In genomic region chr2:110157153-110157793, GRCh38 we compare ENCODE assay signal across 8 cellular contexts. TPM values are rescaled to one million over a fixed set of nuclear protein-coding genes. Genes with fewer than 3 reads are reported as not detected.
DNase-seq lines count a peak whose midpoint lies in the region; ATAC-seq and TF ChIP-seq lines count a peak whose summit lies in the region.

No MANE protein-coding gene starts in this region.

- WGBS in body of pancreas, 2 donors, result 24 to 30% methylated on average over 4 of the region's 4 CpGs
- WGBS in stomach, 5 donors, result 30 to 37% (median 35%) methylated on average over 4 of the region's 4 CpGs

- no peaks in the 10 kb centered on the region for H3K27me3 ChIP-seq in body of pancreas
- no peaks in the 10 kb centered on the region for H3K27me3 ChIP-seq in stomach

- DNase-seq in AG04449 (ENCODE audit: low read depth, low spot score) (peak; percentile 33), GM10266 (ENCODE audit: extremely low spot score) (peak; percentile 43), NCI-H526 (lab: John Stamatoyannopoulos, UW) (peak; percentile 7 to 64), body of pancreas (peak; percentile 20 to 46 (median 34)), iPS-NIHi7 (ENCODE audit: extremely low spot score) (peak; percentile 14), stomach (no peak), islet precursor cell (no peak)

- H3K9me3 ChIP-seq in body of pancreas, result no peaks in the 10 kb centered on the region
- peaks cover 0 to 12% (median 4%) of the 10 kb centered on the region in 4 donors for H3K9me3 ChIP-seq in stomach

- TF ChIP-seq EP300 in stomach (IDR thresholded peaks at IDR 0.05), result no peak

- no peaks in the 10 kb centered on the region for H3K36me3 ChIP-seq in body of pancreas (replicated peaks in 1 of 2; ENCODE audit: insufficient read depth in 1 of 2, low read depth in 2 of 2)
- peaks cover 0 to 4% (median under 1%) of the 10 kb centered on the region in 4 donors for H3K36me3 ChIP-seq in stomach

- CTCF ChIA-PET in AG04449 (lab: Yijun Ruan, JAX), result interaction anchor here (0.8 to 4.7 kb wide), 19 partner anchors 9 to 53 kb away, joined by 3 to 30 read pairs (median 5); partner anchors contain the start of gene MALL

- peak; percentile 73 for TF ChIP-seq CTCF in AG04449 (IDR thresholded peaks at IDR 0.05; ENCODE audit: insufficient read depth, low read length, missing control alignments)
- TF ChIP-seq CTCF in GM10266 (IDR thresholded peaks at IDR 0.05; ENCODE audit: control insufficient read depth, insufficient read depth, low read depth, missing control alignments), result peak; percentile 66
- TF ChIP-seq CTCF in body of pancreas (IDR thresholded peaks at IDR 0.05), result peak; percentile 60 to 94 (median 78)
- TF ChIP-seq CTCF in stomach (IDR thresholded peaks at IDR 0.05), result peak in 5 of 7 experiments; percentile 52 to 82 (median 63)

- TF ChIP-seq POLR2A in body of pancreas (IDR thresholded peaks at IDR 0.05), result no peak
- no peak for TF ChIP-seq POLR2A in stomach (IDR thresholded peaks at IDR 0.05)

- POLR2A ChIA-PET in AG04449 (lab: Yijun Ruan, JAX), result interaction anchor here (0.6 to 1.3 kb wide), 2 partner anchors 41 to 55 kb away, joined by 3 to 4 read pairs; no protein-coding TSS in a partner anchor

- ATAC-seq in HG03159 (IDR thresholded peaks at IDR 0.05; ENCODE audit: unreplicated experiment) (peak; percentile 86), body of pancreas (peak; percentile 78)

- H3K4me3 ChIP-seq in AG04449 (ENCODE audit: low read depth, low read length), result no peak overlapping the region
- no peak overlapping the region for H3K4me3 ChIP-seq in body of pancreas
- H3K4me3 ChIP-seq in stomach, result no peak overlapping the region

- H3K4me1 ChIP-seq in body of pancreas, result no peaks in the 10 kb centered on the region
- H3K4me1 ChIP-seq in stomach, result peaks cover 0 to 8% (median 0%) of the 10 kb centered on the region in 4 donors

- H3K27ac ChIP-seq in body of pancreas, result no peak overlapping the region
- no peak overlapping the region for H3K27ac ChIP-seq in stomach

- intact Hi-C loops in body of pancreas (cut with DNase I) (no loop called here), stomach (cut with DNase I; ENCODE audit: low total_unique reads) (no loop called here)

RNA-seq across cellular contexts. Expression of gene MALL, which starts 41.7 kb away (rescaled TPM):
- total RNA-seq in body of pancreas, result 10 to 100 TPM in 1 of 2 donors, 1 to 10 TPM in 1; 6.6 to 10.4 TPM
- 10 to 100 TPM in 1 of 5 donors, 1 to 10 TPM in 3, not detected in 1; 1.3 to 28.4 (median 5.5) TPM for total RNA-seq in stomach
- polyA plus RNA-seq in stomach, result 10 to 100 TPM in 1 of 3 donors, 1 to 10 TPM in 2; 2.3 to 37.6 (median 2.7) TPM

RNA-seq across cellular contexts. Expression of gene NPHP1, which starts 47.5 kb away (rescaled TPM):
- total RNA-seq in body of pancreas, result 1 to 10 TPM; 1.3 to 3.6 TPM
- 1 to 10 TPM in 2 of 5 donors, under 1 TPM in 2, not detected in 1; 0.58 to 5.5 (median 2.5) TPM for total RNA-seq in stomach
- 1 to 10 TPM; 1.5 to 4.5 (median 3.9) TPM for polyA plus RNA-seq in stomach

RNA-seq across cellular contexts. Expression of gene MTLN, which starts 55.1 kb away (rescaled TPM):
- total RNA-seq in body of pancreas (100 to 1,000 TPM in 1 of 2 donors, 10 to 100 TPM in 1; 28.3 to 121 TPM), stomach (100 to 1,000 TPM in 3 of 5 donors, 10 to 100 TPM in 1, 1 to 10 TPM in 1; 6.4 to 426 (median 123) TPM)
- polyA plus RNA-seq in stomach, result 100 to 1,000 TPM; 122 to 215 (median 204) TPM

Comparison
In these comparisons a context has a peak if more than half of its experiments do, and no peak if none do; other contexts are left out.
1. DNase-seq: peak in AG04449 (single experiment), GM10266 (single experiment), NCI-H526 (2 of 2), body of pancreas (4 of 4) and iPS-NIHi7 (single experiment); none in stomach (single experiment) and islet precursor cell (single experiment).
2. Peak in every context shown above with its lines, with median percentiles within 50 percentile points of each other: CTCF ChIP-seq.